ENCODE assay signal across 8 cellular contexts in genomic region chr18:76620326-76620813, GRCh38.
DNase-seq lines count a peak whose midpoint lies in the region; ATAC-seq and TF ChIP-seq lines count a peak whose summit lies in the region.

No MANE protein-coding gene starts in this region.

- peak; percentile 96 for ATAC-seq in GM18498 (IDR thresholded peaks at IDR 0.05; ENCODE audit: unreplicated experiment)
- ATAC-seq in HG02678 (IDR thresholded peaks at IDR 0.05; ENCODE audit: unreplicated experiment) = peak; percentile 94
- ATAC-seq in activated T-helper 17 cell treated with anti-CD3 and anti-CD28 coated beads, Interleukin-2, amount 50 U/mL, for 72 hours (replicated peaks) = peak; percentile 44
- peak; percentile 50 to 74 (median 58) for ATAC-seq in natural killer cell

- intact Hi-C loops in natural killer cell (cut with micrococcal nuclease) = loop anchor here (1.0 kb wide), 1 partner anchor 221 kb away; no protein-coding TSS in a partner anchor

- H3K4me3 ChIP-seq in fibroblast of villous mesenchyme (ENCODE audit: low read depth, low read length) = peak overlapping the region; percentile 23

- peak; percentile 68 for TF ChIP-seq CTCF in fibroblast of villous mesenchyme (IDR thresholded peaks at IDR 0.05; ENCODE audit: insufficient read depth, low read depth, low read length)
- TF ChIP-seq CTCF in natural killer cell (IDR thresholded peaks at IDR 0.05) = peak; percentile 9

- no peaks in the 10 kb centered on the region for H3K4me1 Mint-ChIP-seq in activated T-helper 17 cell treated with anti-CD3 and anti-CD28 coated beads, Interleukin-2, amount 50 U/mL, for 72 hours
- peaks cover 4 to 9% of the 10 kb centered on the region in 2 donors for H3K4me1 Mint-ChIP-seq in natural killer cell

- H3K27ac Mint-ChIP-seq in activated T-helper 17 cell treated with anti-CD3 and anti-CD28 coated beads, Interleukin-2, amount 50 U/mL, for 72 hours = no peak overlapping the region
- H3K27ac Mint-ChIP-seq in natural killer cell = no peak overlapping the region

- H3K9me3 Mint-ChIP-seq in activated T-helper 17 cell treated with anti-CD3 and anti-CD28 coated beads, Interleukin-2, amount 50 U/mL, for 72 hours = no peaks in the 10 kb centered on the region
- no peaks in the 10 kb centered on the region for H3K9me3 Mint-ChIP-seq in natural killer cell

- peaks cover 28% of the 10 kb centered on the region for H3K27me3 Mint-ChIP-seq in activated T-helper 17 cell treated with anti-CD3 and anti-CD28 coated beads, Interleukin-2, amount 50 U/mL, for 72 hours
- H3K27me3 Mint-ChIP-seq in natural killer cell (ENCODE audit: low read depth in 2 of 2) = peaks cover 14 to 32% of the 10 kb centered on the region in 2 donors

- no peaks in the 10 kb centered on the region for H3K36me3 Mint-ChIP-seq in activated T-helper 17 cell treated with anti-CD3 and anti-CD28 coated beads, Interleukin-2, amount 50 U/mL, for 72 hours (ENCODE audit: low read depth)
- no peaks in the 10 kb centered on the region for H3K36me3 Mint-ChIP-seq in natural killer cell

- DNase-seq in NCI-H2107 (lab: John Stamatoyannopoulos, UW) = peak; percentile 71
- peak; percentile 78 for DNase-seq in fibroblast of villous mesenchyme (ENCODE audit: low read depth)
- peak; percentile 27 for DNase-seq in natural killer cell
- DNase-seq in ureter (ENCODE audit: low spot score) = peak; percentile 77
- no peak for DNase-seq in activated effector memory CD4-positive, alpha-beta T cell treated with anti-CD3 and anti-CD28 coated beads, Interleukin-2, amount 50 U/mL, for 16 hours

- peak overlapping the region; percentile 55 for H3K4me3 Mint-ChIP-seq in activated T-helper 17 cell treated with anti-CD3 and anti-CD28 coated beads, Interleukin-2, amount 50 U/mL, for 72 hours
- H3K4me3 Mint-ChIP-seq in natural killer cell = peak overlapping the region; percentile 50

Comparison
In these comparisons a context has a peak if more than half of its experiments do, and no peak if none do; other contexts are left out.
1. ATAC-seq: peak in every context shown above with its lines; median percentile 96 in GM18498; 94 in HG02678; 58 in natural killer cell; 44 in activated T-helper 17 cell treated with anti-CD3 and anti-CD28 coated beads, Interleukin-2, amount 50 U/mL, for 72 hours.